In the genomic region with DNA sequence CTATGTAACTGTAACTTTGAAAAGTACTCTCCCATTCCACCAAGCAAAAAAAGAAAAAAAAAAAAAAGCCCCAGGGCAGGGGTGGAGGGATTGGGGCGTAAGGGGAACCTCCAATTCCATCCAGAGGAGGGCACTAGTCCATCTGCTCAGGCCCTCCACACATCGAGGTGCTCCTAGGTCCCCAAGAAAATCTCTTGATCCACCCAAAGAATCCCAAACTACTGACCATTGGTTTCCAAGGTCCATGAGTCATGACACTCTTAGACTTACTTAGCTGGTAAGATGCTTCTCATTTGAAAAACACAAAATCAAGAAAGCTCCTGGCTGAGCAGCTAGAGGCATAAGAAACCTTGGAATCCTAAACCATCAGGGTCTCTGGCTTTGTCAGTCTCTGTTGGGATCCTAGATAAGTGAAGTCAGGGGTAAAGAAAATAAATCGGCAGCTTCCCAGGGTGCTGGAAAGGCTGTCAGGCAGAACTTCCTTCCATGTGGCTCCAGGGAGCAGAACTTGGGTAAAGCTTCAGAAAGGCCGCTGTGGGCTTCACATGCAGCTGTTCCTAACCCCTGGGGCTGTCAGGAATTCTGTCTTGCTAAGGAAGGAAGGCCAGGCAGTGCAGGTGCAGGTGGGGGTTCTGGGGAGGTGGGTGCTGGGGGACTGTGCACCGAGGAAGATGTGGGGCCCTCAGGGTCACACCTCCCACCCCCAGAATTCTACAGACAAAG, we compare ENCODE assay signal across 14 cellular contexts. TPM values are rescaled to one million over a fixed set of nuclear protein-coding genes. Genes with fewer than 3 reads are reported as not detected.
DNase-seq lines count a peak whose midpoint lies in the region; ATAC-seq and TF ChIP-seq lines count a peak whose summit lies in the region.
"Had no signal": no experiment of that assay in that cellular context is flagged by ENCODE, and none has a peak within 500 bp of the region (broad histone marks: within the 10 kb centered on the region; RNA-seq: fewer than 3 reads in every experiment).

No MANE protein-coding gene starts in this region.

- H4K20me1 ChIP-seq in SK-N-SH (ENCODE audit: insufficient read depth) = no peaks in the 10 kb centered on the region
- no peaks in the 10 kb centered on the region for H4K20me1 ChIP-seq in osteoblast (ENCODE audit: insufficient read depth, low read length)

- no peak overlapping the region for H3K4me2 ChIP-seq in SK-N-SH
- no peak overlapping the region for H3K4me2 ChIP-seq in osteoblast (ENCODE audit: insufficient read depth, low read length)

- no peak overlapping the region for H2AFZ ChIP-seq in SK-N-SH (ENCODE audit: low read depth)
- no peak overlapping the region for H2AFZ ChIP-seq in osteoblast (ENCODE audit: low read length)

- ATAC-seq in SK-N-SH treated with all-trans-retinoic acid at 6 μM for 48 hours (no peak), GM18867 (IDR thresholded peaks at IDR 0.05; ENCODE audit: unreplicated experiment) (no peak), GM18861 (IDR thresholded peaks at IDR 0.05; ENCODE audit: unreplicated experiment) (no peak)
- ATAC-seq: gastroesophageal sphincter had no signal

- H3K27ac ChIP-seq in SK-N-SH (ENCODE audit: low read depth in 2 of 2, low read length in 1 of 2) (no peak overlapping the region), HUES6 (ENCODE audit: low read depth, low read length) (peak overlapping the region; percentile 82; the same call in 1 of the 2 replicates), osteoblast (ENCODE audit: low read depth, low read length) (no peak overlapping the region)
- H3K27ac ChIP-seq: dorsolateral prefrontal cortex, gastroesophageal sphincter had no signal

- H3K79me2 ChIP-seq in SK-N-SH (ENCODE audit: insufficient read depth) (no peaks in the 10 kb centered on the region), osteoblast (ENCODE audit: insufficient read depth, low read length) (no peaks in the 10 kb centered on the region)

- DNase-seq in SK-N-SH (no peak), choroid plexus epithelial cell (ENCODE audit: low read depth) (peak; percentile 15), osteoblast (ENCODE audit: insufficient read length, low spot score, missing footprints) (peak; percentile 73), NCI-H2196 treated with DMSO at 0.1 percent for 48 hours (lab: John Stamatoyannopoulos, UW; ENCODE audit: unreplicated experiment) (no peak)
- DNase-seq: activated CD4-positive, CD25-positive, alpha-beta regulatory T cell treated with anti-CD3 and anti-CD28 coated beads, Interleukin-2, amount 50 U/mL, for 72 hours; activated naive CD4-positive, alpha-beta T cell; dorsolateral prefrontal cortex; NCI-H2029; SIG-M5 had no signal

- H3K36me3 ChIP-seq in SK-N-SH (replicated peaks in 1 of 2; ENCODE audit: control insufficient read depth in 1 of 2, insufficient read depth in 2 of 2, low read length in 1 of 2) = no peaks in the 10 kb centered on the region
- no peaks in the 10 kb centered on the region for H3K36me3 ChIP-seq in HUES6 (ENCODE audit: control insufficient read depth, insufficient read depth, low read length)
- no peaks in the 10 kb centered on the region for H3K36me3 ChIP-seq in osteoblast (ENCODE audit: insufficient read depth, low read length)
- H3K36me3 ChIP-seq: gastroesophageal sphincter had no signal

- H3K9ac ChIP-seq in SK-N-SH (no peak overlapping the region), HUES6 (ENCODE audit: low read length) (peak overlapping the region; percentile 51)

- TF ChIP-seq CTCF in SK-N-SH (IDR thresholded peaks at IDR 0.05) = peak; percentile 24
- TF ChIP-seq CTCF in choroid plexus epithelial cell (conservative IDR thresholded peaks at IDR 0.05; ENCODE audit: low read depth, low read length) = peak; percentile 39
- no peak for TF ChIP-seq CTCF in osteoblast (IDR thresholded peaks at IDR 0.05; ENCODE audit: extremely low read depth, low read depth, low read length)

- H3K9me3 ChIP-seq in SK-N-SH (no peaks in the 10 kb centered on the region), HUES6 (ENCODE audit: control insufficient read depth, insufficient read depth, low read depth, low read length) (no peaks in the 10 kb centered on the region), osteoblast (ENCODE audit: low read depth, low read length) (no peaks in the 10 kb centered on the region)
- H3K9me3 ChIP-seq: gastroesophageal sphincter had no signal

- no peaks in the 10 kb centered on the region for H3F3A ChIP-seq in SK-N-SH (replicated peaks; ENCODE audit: insufficient read depth)

- H3K4me1 ChIP-seq in SK-N-SH (ENCODE audit: control insufficient read depth in 1 of 2, insufficient read depth in 2 of 2, low read depth in 1 of 2, low read length in 1 of 2) = peaks cover 7 to 10% of the 10 kb centered on the region in 2 experiments; a peak in 2 of 4 replicates
- H3K4me1 ChIP-seq in HUES6 (ENCODE audit: control insufficient read depth, insufficient read depth, low read length) = peaks cover 81% of the 10 kb centered on the region
- no peaks in the 10 kb centered on the region for H3K4me1 ChIP-seq in osteoblast (ENCODE audit: insufficient read depth, low read length)
- H3K4me1 ChIP-seq: gastroesophageal sphincter had no signal

- TF ChIP-seq RAD21 in SK-N-SH (IDR thresholded peaks at IDR 0.05; ENCODE audit: low read length) = no peak

- WGBS in SK-N-SH (ENCODE audit: low lambda C conversion rate) = 33% methylated on average over 4 of the region's 5 CpGs

- no peaks in the 10 kb centered on the region for H3K9me2 ChIP-seq in SK-N-SH

- H3K4me3 ChIP-seq in SK-N-SH (ENCODE audit: low read depth in 2 of 2, low read length in 1 of 2) = no peak overlapping the region
- H3K4me3 ChIP-seq in HUES6 (ENCODE audit: low read depth, low read length) = no peak overlapping the region
- no peak overlapping the region for H3K4me3 ChIP-seq in choroid plexus epithelial cell (ENCODE audit: low read depth, low read length)
- H3K4me3 ChIP-seq in osteoblast (ENCODE audit: insufficient read depth, low read length) = no peak overlapping the region
- H3K4me3 ChIP-seq: dorsolateral prefrontal cortex, gastroesophageal sphincter had no signal

- H3K27me3 ChIP-seq in SK-N-SH (ENCODE audit: insufficient read depth) (no peaks in the 10 kb centered on the region), HUES6 (ENCODE audit: control insufficient read depth, insufficient read depth, low read length) (no peaks in the 10 kb centered on the region), osteoblast (ENCODE audit: insufficient read depth, low read length) (no peaks in the 10 kb centered on the region)

- POLR2A ChIA-PET in SK-N-SH (lab: Yijun Ruan, JAX) = interaction anchor here (0.8 kb wide), 1 partner anchor 41 kb away, joined by 3 read pairs; no protein-coding TSS in a partner anchor

- TF ChIP-seq EP300 in SK-N-SH (IDR thresholded peaks at IDR 0.05; ENCODE audit: borderline replicate concordance in 1 of 2, low read depth in 1 of 2, low read length in 1 of 2) = no peak

- CTCF ChIA-PET in SK-N-SH (lab: Yijun Ruan, JAX) = interaction anchor here (1.1 to 1.5 kb wide), 2 partner anchors 97 to 211 kb away, joined by 3 to 6 read pairs; no protein-coding TSS in a partner anchor

TF ChIP-seq in SK-N-SH, 30 proteins besides CTCF, POLR2A, EP300 and RAD21 (continues in another document):
- TF ChIP-seq MXI1 (IDR thresholded peaks at IDR 0.05; ENCODE audit: low read depth, low read length) = no peak

TF ChIP-seq in SK-N-SH treated with all-trans-retinoic acid at 6 μM for 48 hours, 23 proteins besides CTCF, POLR2A, EP300 and RAD21:
- TF ChIP-seq ZNF8 (CRISPR knock-in tag; IDR thresholded peaks at IDR 0.05) = no peak
- no peak for TF ChIP-seq SNAI2 (CRISPR knock-in tag; IDR thresholded peaks at IDR 0.05)
- no peak for TF ChIP-seq PPARA (CRISPR knock-in tag; IDR thresholded peaks at IDR 0.05; ENCODE audit: borderline replicate concordance)
- TF ChIP-seq TCF4 (CRISPR knock-in tag; IDR thresholded peaks at IDR 0.05; ENCODE audit: borderline replicate concordance) = no peak

RNA-seq across cellular contexts. Expression of gene ADA2, which starts 49.4 kb away (rescaled TPM):
- 0.86 and 1.3 TPM in 2 replicates for polyA plus RNA-seq in SK-N-SH (2012; rRNA removed)
- polyA plus RNA-seq in SK-N-SH (2012; cell fraction: cytosol; rRNA removed) = 0.79 and 1.1 TPM in 2 replicates
- polyA plus RNA-seq in SK-N-SH (2012; cell fraction: nucleus; rRNA removed) = 0.48 and 0.55 TPM in 2 replicates
- 0.29 and 2.2 TPM in 2 replicates for total RNA-seq in osteoblast

Comparison
In these comparisons a context has a peak if more than half of its experiments do, and no peak if none do; other contexts are left out.
1. DNase-seq: peak in choroid plexus epithelial cell (single experiment) and osteoblast (single experiment); none in SK-N-SH (single experiment) and NCI-H2196 treated with DMSO at 0.1 percent for 48 hours (single experiment).